In the genomic region with DNA sequence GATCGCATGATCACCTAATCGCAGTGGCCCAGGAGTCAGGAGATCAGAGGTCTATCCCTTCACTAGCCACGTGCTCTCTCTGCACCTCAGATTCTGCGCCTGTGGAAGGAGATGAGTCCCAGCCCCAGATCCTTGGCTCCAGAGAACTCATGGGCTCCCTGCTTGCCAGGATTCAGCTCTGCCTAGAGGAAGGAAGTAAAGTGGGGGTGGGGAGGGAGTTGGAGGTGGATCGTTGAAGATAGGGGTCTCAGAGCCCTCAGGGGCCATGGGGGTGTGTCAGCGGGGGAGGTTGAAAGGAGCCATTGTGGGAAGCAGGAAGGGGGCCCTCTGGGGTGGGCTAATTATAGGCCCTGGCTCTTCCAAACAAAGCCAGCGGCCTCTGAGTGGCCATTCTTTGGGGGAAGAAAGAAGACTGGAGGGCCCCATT, we compare ENCODE assay signal across 1 cellular context.
TF ChIP-seq lines count a peak whose summit lies in the region.

No MANE protein-coding gene starts in this region.

TF ChIP-seq in WTC11, 78 proteins besides CTCF, POLR2A, EP300 and RAD21 (continued from another document and continues in another):
- TF ChIP-seq FOXJ3 (CRISPR knock-in tag; IDR thresholded peaks at IDR 0.05; ENCODE audit: borderline replicate concordance) (no peak), ZNF263 (CRISPR knock-in tag; IDR thresholded peaks at IDR 0.05; ENCODE audit: low read depth) (no peak), CREM (CRISPR knock-in tag; IDR thresholded peaks at IDR 0.05) (no peak), ZNF423 (CRISPR knock-in tag; IDR thresholded peaks at IDR 0.05) (peak; percentile 76), KAT7 (CRISPR knock-in tag; IDR thresholded peaks at IDR 0.05; ENCODE audit: borderline replicate concordance) (no peak), ELF4 (CRISPR knock-in tag; IDR thresholded peaks at IDR 0.05; ENCODE audit: low read depth) (no peak), JAZF1 (CRISPR knock-in tag; IDR thresholded peaks at IDR 0.05) (no peak), NR3C1 (CRISPR knock-in tag; conservative IDR thresholded peaks at IDR 0.05; ENCODE audit: low read depth) (peak; percentile 58; the same call in 1 of the 2 replicates), EMX1 (CRISPR knock-in tag; IDR thresholded peaks at IDR 0.05) (no peak), GTF2I (CRISPR knock-in tag; conservative IDR thresholded peaks at IDR 0.05) (no peak)
- TF ChIP-seq, protein P1, sequence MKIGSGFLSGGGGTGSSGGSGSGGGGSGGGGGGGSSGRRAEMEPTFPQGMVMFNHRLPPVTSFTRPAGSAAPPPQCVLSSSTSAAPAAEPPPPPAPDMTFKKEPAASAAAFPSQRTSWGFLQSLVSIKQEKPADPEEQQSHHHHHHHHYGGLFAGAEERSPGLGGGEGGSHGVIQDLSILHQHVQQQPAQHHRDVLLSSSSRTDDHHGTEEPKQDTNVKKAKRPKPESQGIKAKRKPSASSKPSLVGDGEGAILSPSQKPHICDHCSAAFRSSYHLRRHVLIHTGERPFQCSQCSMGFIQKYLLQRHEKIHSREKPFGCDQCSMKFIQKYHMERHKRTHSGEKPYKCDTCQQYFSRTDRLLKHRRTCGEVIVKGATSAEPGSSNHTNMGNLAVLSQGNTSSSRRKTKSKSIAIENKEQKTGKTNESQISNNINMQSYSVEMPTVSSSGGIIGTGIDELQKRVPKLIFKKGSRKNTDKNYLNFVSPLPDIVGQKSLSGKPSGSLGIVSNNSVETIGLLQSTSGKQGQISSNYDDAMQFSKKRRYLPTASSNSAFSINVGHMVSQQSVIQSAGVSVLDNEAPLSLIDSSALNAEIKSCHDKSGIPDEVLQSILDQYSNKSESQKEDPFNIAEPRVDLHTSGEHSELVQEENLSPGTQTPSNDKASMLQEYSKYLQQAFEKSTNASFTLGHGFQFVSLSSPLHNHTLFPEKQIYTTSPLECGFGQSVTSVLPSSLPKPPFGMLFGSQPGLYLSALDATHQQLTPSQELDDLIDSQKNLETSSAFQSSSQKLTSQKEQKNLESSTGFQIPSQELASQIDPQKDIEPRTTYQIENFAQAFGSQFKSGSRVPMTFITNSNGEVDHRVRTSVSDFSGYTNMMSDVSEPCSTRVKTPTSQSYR (CRISPR knock-in tag; IDR thresholded peaks at IDR 0.05): peak; percentile 45; the same call in 1 of the 2 replicates
- TF ChIP-seq, protein P2, sequence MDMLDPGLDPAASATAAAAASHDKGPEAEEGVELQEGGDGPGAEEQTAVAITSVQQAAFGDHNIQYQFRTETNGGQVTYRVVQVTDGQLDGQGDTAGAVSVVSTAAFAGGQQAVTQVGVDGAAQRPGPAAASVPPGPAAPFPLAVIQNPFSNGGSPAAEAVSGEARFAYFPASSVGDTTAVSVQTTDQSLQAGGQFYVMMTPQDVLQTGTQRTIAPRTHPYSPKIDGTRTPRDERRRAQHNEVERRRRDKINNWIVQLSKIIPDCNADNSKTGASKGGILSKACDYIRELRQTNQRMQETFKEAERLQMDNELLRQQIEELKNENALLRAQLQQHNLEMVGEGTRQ (CRISPR knock-in tag; IDR thresholded peaks at IDR 0.05): peak; percentile 51; the same call in 1 of the 2 replicates
- TF ChIP-seq, protein P3, sequence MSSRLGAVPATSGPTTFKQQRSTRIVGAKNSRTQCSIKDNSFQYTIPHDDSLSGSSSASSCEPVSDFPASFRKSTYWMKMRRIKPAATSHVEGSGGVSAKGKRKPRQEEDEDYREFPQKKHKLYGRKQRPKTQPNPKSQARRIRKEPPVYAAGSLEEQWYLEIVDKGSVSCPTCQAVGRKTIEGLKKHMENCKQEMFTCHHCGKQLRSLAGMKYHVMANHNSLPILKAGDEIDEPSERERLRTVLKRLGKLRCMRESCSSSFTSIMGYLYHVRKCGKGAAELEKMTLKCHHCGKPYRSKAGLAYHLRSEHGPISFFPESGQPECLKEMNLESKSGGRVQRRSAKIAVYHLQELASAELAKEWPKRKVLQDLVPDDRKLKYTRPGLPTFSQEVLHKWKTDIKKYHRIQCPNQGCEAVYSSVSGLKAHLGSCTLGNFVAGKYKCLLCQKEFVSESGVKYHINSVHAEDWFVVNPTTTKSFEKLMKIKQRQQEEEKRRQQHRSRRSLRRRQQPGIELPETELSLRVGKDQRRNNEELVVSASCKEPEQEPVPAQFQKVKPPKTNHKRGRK (CRISPR knock-in tag; IDR thresholded peaks at IDR 0.05; ENCODE audit: borderline replicate concordance): no peak
- TF ChIP-seq, protein P4, sequence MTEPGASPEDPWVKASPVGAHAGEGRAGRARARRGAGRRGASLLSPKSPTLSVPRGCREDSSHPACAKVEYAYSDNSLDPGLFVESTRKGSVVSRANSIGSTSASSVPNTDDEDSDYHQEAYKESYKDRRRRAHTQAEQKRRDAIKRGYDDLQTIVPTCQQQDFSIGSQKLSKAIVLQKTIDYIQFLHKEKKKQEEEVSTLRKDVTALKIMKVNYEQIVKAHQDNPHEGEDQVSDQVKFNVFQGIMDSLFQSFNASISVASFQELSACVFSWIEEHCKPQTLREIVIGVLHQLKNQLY (CRISPR knock-in tag; IDR thresholded peaks at IDR 0.05): no peak
- TF ChIP-seq, protein P5, sequence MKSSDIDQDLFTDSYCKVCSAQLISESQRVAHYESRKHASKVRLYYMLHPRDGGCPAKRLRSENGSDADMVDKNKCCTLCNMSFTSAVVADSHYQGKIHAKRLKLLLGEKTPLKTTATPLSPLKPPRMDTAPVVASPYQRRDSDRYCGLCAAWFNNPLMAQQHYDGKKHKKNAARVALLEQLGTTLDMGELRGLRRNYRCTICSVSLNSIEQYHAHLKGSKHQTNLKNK (CRISPR knock-in tag; IDR thresholded peaks at IDR 0.05): no peak
- TF ChIP-seq, protein P6, sequence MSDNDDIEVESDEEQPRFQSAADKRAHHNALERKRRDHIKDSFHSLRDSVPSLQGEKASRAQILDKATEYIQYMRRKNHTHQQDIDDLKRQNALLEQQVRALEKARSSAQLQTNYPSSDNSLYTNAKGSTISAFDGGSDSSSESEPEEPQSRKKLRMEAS (CRISPR knock-in tag; IDR thresholded peaks at IDR 0.05): peak; percentile 56; the same call in 1 of the 2 replicates
- TF ChIP-seq, protein P7, sequence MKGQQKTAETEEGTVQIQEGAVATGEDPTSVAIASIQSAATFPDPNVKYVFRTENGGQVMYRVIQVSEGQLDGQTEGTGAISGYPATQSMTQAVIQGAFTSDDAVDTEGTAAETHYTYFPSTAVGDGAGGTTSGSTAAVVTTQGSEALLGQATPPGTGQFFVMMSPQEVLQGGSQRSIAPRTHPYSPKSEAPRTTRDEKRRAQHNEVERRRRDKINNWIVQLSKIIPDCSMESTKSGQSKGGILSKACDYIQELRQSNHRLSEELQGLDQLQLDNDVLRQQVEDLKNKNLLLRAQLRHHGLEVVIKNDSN (CRISPR knock-in tag; IDR thresholded peaks at IDR 0.05): 0 out of 2 replicates have a peak, but pooled peaks have one; percentile 12
- TF ChIP-seq, protein P8, sequence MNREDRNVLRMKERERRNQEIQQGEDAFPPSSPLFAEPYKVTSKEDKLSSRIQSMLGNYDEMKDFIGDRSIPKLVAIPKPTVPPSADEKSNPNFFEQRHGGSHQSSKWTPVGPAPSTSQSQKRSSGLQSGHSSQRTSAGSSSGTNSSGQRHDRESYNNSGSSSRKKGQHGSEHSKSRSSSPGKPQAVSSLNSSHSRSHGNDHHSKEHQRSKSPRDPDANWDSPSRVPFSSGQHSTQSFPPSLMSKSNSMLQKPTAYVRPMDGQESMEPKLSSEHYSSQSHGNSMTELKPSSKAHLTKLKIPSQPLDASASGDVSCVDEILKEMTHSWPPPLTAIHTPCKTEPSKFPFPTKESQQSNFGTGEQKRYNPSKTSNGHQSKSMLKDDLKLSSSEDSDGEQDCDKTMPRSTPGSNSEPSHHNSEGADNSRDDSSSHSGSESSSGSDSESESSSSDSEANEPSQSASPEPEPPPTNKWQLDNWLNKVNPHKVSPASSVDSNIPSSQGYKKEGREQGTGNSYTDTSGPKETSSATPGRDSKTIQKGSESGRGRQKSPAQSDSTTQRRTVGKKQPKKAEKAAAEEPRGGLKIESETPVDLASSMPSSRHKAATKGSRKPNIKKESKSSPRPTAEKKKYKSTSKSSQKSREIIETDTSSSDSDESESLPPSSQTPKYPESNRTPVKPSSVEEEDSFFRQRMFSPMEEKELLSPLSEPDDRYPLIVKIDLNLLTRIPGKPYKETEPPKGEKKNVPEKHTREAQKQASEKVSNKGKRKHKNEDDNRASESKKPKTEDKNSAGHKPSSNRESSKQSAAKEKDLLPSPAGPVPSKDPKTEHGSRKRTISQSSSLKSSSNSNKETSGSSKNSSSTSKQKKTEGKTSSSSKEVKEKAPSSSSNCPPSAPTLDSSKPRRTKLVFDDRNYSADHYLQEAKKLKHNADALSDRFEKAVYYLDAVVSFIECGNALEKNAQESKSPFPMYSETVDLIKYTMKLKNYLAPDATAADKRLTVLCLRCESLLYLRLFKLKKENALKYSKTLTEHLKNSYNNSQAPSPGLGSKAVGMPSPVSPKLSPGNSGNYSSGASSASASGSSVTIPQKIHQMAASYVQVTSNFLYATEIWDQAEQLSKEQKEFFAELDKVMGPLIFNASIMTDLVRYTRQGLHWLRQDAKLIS (CRISPR knock-in tag; IDR thresholded peaks at IDR 0.05; ENCODE audit: borderline replicate concordance): no peak
- TF ChIP-seq, protein P9, sequence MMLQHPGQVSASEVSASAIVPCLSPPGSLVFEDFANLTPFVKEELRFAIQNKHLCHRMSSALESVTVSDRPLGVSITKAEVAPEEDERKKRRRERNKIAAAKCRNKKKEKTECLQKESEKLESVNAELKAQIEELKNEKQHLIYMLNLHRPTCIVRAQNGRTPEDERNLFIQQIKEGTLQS (CRISPR knock-in tag; conservative IDR thresholded peaks at IDR 0.05): no peak
- TF ChIP-seq, protein P10, sequence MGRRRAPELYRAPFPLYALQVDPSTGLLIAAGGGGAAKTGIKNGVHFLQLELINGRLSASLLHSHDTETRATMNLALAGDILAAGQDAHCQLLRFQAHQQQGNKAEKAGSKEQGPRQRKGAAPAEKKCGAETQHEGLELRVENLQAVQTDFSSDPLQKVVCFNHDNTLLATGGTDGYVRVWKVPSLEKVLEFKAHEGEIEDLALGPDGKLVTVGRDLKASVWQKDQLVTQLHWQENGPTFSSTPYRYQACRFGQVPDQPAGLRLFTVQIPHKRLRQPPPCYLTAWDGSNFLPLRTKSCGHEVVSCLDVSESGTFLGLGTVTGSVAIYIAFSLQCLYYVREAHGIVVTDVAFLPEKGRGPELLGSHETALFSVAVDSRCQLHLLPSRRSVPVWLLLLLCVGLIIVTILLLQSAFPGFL (CRISPR knock-in tag; IDR thresholded peaks at IDR 0.05; ENCODE audit: borderline replicate concordance): no peak
- TF ChIP-seq, protein P11, sequence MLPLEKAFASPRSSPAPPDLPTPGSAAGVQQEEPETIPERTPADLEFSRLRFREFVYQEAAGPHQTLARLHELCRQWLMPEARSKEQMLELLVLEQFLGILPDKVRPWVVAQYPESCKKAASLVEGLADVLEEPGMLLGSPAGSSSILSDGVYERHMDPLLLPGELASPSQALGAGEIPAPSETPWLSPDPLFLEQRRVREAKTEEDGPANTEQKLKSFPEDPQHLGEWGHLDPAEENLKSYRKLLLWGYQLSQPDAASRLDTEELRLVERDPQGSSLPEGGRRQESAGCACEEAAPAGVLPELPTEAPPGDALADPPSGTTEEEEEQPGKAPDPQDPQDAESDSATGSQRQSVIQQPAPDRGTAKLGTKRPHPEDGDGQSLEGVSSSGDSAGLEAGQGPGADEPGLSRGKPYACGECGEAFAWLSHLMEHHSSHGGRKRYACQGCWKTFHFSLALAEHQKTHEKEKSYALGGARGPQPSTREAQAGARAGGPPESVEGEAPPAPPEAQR (CRISPR knock-in tag; IDR thresholded peaks at IDR 0.05): no peak
- TF ChIP-seq, protein P12, sequence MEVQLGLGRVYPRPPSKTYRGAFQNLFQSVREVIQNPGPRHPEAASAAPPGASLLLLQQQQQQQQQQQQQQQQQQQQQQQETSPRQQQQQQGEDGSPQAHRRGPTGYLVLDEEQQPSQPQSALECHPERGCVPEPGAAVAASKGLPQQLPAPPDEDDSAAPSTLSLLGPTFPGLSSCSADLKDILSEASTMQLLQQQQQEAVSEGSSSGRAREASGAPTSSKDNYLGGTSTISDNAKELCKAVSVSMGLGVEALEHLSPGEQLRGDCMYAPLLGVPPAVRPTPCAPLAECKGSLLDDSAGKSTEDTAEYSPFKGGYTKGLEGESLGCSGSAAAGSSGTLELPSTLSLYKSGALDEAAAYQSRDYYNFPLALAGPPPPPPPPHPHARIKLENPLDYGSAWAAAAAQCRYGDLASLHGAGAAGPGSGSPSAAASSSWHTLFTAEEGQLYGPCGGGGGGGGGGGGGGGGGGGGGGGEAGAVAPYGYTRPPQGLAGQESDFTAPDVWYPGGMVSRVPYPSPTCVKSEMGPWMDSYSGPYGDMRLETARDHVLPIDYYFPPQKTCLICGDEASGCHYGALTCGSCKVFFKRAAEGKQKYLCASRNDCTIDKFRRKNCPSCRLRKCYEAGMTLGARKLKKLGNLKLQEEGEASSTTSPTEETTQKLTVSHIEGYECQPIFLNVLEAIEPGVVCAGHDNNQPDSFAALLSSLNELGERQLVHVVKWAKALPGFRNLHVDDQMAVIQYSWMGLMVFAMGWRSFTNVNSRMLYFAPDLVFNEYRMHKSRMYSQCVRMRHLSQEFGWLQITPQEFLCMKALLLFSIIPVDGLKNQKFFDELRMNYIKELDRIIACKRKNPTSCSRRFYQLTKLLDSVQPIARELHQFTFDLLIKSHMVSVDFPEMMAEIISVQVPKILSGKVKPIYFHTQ (CRISPR knock-in tag; IDR thresholded peaks at IDR 0.05): no peak
- TF ChIP-seq, protein P13, sequence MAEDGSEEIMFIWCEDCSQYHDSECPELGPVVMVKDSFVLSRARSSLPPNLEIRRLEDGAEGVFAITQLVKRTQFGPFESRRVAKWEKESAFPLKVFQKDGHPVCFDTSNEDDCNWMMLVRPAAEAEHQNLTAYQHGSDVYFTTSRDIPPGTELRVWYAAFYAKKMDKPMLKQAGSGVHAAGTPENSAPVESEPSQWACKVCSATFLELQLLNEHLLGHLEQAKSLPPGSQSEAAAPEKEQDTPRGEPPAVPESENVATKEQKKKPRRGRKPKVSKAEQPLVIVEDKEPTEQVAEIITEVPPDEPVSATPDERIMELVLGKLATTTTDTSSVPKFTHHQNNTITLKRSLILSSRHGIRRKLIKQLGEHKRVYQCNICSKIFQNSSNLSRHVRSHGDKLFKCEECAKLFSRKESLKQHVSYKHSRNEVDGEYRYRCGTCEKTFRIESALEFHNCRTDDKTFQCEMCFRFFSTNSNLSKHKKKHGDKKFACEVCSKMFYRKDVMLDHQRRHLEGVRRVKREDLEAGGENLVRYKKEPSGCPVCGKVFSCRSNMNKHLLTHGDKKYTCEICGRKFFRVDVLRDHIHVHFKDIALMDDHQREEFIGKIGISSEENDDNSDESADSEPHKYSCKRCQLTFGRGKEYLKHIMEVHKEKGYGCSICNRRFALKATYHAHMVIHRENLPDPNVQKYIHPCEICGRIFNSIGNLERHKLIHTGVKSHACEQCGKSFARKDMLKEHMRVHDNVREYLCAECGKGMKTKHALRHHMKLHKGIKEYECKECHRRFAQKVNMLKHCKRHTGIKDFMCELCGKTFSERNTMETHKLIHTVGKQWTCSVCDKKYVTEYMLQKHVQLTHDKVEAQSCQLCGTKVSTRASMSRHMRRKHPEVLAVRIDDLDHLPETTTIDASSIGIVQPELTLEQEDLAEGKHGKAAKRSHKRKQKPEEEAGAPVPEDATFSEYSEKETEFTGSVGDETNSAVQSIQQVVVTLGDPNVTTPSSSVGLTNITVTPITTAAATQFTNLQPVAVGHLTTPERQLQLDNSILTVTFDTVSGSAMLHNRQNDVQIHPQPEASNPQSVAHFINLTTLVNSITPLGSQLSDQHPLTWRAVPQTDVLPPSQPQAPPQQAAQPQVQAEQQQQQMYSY (CRISPR knock-in tag; IDR thresholded peaks at IDR 0.05): peak; percentile 71
